In the genomic region with DNA sequence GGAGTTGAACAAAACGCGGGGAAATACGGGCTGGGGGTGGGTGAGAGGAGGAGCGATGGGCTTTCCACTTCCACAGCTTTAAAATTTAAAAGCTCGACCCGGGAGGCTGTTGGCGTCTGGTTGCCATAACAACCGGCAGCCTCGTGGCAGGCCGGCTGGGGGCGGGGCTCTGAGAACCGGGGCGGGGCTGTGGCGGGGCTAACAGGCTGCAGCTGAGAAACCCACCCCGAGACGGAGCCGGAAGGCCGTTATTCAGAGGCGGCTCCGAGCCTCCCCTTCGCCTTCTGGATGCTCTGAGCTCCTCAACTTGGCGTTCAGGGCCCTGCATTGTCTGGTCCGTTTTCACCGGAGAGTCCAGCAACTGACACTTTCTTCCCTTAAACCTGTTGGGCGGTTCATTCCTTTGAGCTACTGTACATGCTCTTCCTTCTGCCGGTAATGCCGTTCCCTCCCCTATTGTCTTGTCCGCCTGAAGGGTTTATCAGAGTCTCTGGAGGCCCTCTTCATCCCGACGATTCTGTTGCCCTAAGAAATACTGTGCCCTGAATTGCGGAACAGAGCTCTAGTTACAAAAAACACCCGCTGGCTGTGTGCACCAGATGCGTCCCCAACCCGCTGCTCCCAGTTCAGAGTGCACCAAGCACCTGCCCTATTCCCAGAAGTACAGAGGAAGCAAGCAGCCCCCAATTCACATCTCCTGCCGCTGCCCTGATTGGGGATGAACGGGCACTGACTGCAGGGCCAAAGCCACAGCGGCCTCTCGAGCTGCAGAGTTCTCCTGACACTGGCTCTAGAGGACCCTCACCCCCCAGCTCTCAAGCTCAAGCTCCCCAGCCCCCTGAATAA, we compare ENCODE assay signal across 8 cellular contexts. TPM values are rescaled to one million over a fixed set of nuclear protein-coding genes. Genes with fewer than 3 reads are reported as not detected.
A peak's percentile ranks its signal among the peaks of the same experiment; 100 is the strongest.
DNase-seq lines count a peak whose midpoint lies in the region; ATAC-seq and TF ChIP-seq lines count a peak whose summit lies in the region.

No MANE protein-coding gene starts in this region.

- H2AFZ ChIP-seq in DND-41 (ENCODE audit: low read depth, low read length) (peak overlapping the region; percentile 97), neural progenitor cell (replicated peaks) (peak overlapping the region; percentile 98)

- WGBS in stomach, 5 donors = 6 to 9% (median 7%) methylated on average over 28 to 38 of the region's 38 CpGs

- H3K9me3 ChIP-seq in DND-41 (ENCODE audit: insufficient read depth, low read length, severe bottlenecking) (no peaks in the 10 kb centered on the region), neural progenitor cell (ENCODE audit: low read depth) (no peaks in the 10 kb centered on the region), stomach (no peaks in the 10 kb centered on the region)

- intact Hi-C loops in stomach (cut with DNase I; ENCODE audit: low total_unique reads) = no loop called here

- no peaks in the 10 kb centered on the region for H3K9me3 Mint-ChIP-seq in IgD-negative memory B cell
- no peaks in the 10 kb centered on the region for H3K9me3 Mint-ChIP-seq in neural progenitor cell

- H3K27ac ChIP-seq in DND-41 (ENCODE audit: low read length) = peak overlapping the region; percentile 81
- H3K27ac ChIP-seq in neural progenitor cell = peak overlapping the region; percentile 55
- H3K27ac ChIP-seq in stomach = peak overlapping the region; percentile 80 to 93 (median 88)

- no peak for TF ChIP-seq CTCF in DND-41 (IDR thresholded peaks at IDR 0.05; ENCODE audit: borderline replicate concordance, extremely low read depth, low read length, poor library complexity, severe bottlenecking)
- no peak for TF ChIP-seq CTCF in foreskin fibroblast (IDR thresholded peaks at IDR 0.05; ENCODE audit: low read depth, low read length)
- no peak for TF ChIP-seq CTCF in neural progenitor cell (IDR thresholded peaks at IDR 0.05)
- no peak for TF ChIP-seq CTCF in stomach (IDR thresholded peaks at IDR 0.05)

- H3K36me3 ChIP-seq in DND-41 (ENCODE audit: insufficient read depth, low read length) = peaks cover 7% of the 10 kb centered on the region; the same call in 1 of the 2 replicates
- H3K36me3 ChIP-seq in neural progenitor cell = no peaks in the 10 kb centered on the region
- H3K36me3 ChIP-seq in stomach = peaks cover 0 to 20% (median 11%) of the 10 kb centered on the region in 4 donors

- H3K4me1 ChIP-seq in DND-41 (ENCODE audit: insufficient read depth, low read length) (peaks cover 32% of the 10 kb centered on the region), neural progenitor cell (peaks cover 12% of the 10 kb centered on the region), stomach (peaks cover 6 to 23% (median 20%) of the 10 kb centered on the region in 4 donors)

- H3K27me3 Mint-ChIP-seq in IgD-negative memory B cell (no peaks in the 10 kb centered on the region), neural progenitor cell (ENCODE audit: insufficient read depth, low read depth) (peaks cover 3% of the 10 kb centered on the region)

- DNase-seq in DND-41 (peak; percentile 96), RPMI7951 (ENCODE audit: low read depth) (peak; percentile 79), foreskin fibroblast (peak; percentile 64 to 90), neural progenitor cell (ENCODE audit: low spot score) (peak; percentile 96), stomach (peak; percentile 91)
- peak; percentile 96 for DNase-seq in activated effector memory CD4-positive, alpha-beta T cell treated with anti-CD3 and anti-CD28 coated beads, Interleukin-2, amount 50 U/mL, for 16 hours

- no peaks in the 10 kb centered on the region for H3K27me3 ChIP-seq in DND-41 (ENCODE audit: insufficient read depth, low read length, poor library complexity)
- no peaks in the 10 kb centered on the region for H3K27me3 ChIP-seq in neural progenitor cell
- no peaks in the 10 kb centered on the region for H3K27me3 ChIP-seq in stomach

- peaks cover 27% of the 10 kb centered on the region for H3F3A ChIP-seq in neural progenitor cell (ENCODE audit: low read depth)

- H3K4me1 Mint-ChIP-seq in IgD-negative memory B cell (peaks cover 13 to 20% (median 19%) of the 10 kb centered on the region in 3 donors), neural progenitor cell (peaks cover 14% of the 10 kb centered on the region)

- peaks cover 22% of the 10 kb centered on the region for H3K79me2 ChIP-seq in DND-41 (ENCODE audit: insufficient read depth, low read length)
- H3K79me2 ChIP-seq in neural progenitor cell (ENCODE audit: low read depth) = peaks cover 37% of the 10 kb centered on the region

- H4K20me1 ChIP-seq in DND-41 (ENCODE audit: insufficient read depth, low read length) (no peaks in the 10 kb centered on the region), neural progenitor cell (ENCODE audit: low read depth) (no peaks in the 10 kb centered on the region)

- H3K4me3 Mint-ChIP-seq in IgD-negative memory B cell = peak overlapping the region; percentile 82 to 97 (median 94)
- peak overlapping the region; percentile 95 for H3K4me3 Mint-ChIP-seq in neural progenitor cell

- no peaks in the 10 kb centered on the region for H3K36me3 Mint-ChIP-seq in IgD-negative memory B cell
- H3K36me3 Mint-ChIP-seq in neural progenitor cell = peaks cover 4% of the 10 kb centered on the region

- no peak for TF ChIP-seq EP300 in stomach (IDR thresholded peaks at IDR 0.05)

- peak overlapping the region; percentile 85 for H3K9ac ChIP-seq in DND-41 (ENCODE audit: low read depth, low read length)
- H3K9ac ChIP-seq in neural progenitor cell = no peak overlapping the region

- H3K27ac Mint-ChIP-seq in IgD-negative memory B cell = peak overlapping the region; percentile 85 to 94 (median 88)
- H3K27ac Mint-ChIP-seq in neural progenitor cell = peak overlapping the region; percentile 63

- no peak for TF ChIP-seq POLR2A in stomach (IDR thresholded peaks at IDR 0.05)

- H3K4me3 ChIP-seq in DND-41 (ENCODE audit: low read depth in 1 of 2, low read length in 2 of 2) = peak overlapping the region; percentile 89 to 94
- H3K4me3 ChIP-seq in foreskin fibroblast (ENCODE audit: low read depth in 1 of 2, low read length in 2 of 2) = peak overlapping the region; percentile 88 to 92
- peak overlapping the region; percentile 75 for H3K4me3 ChIP-seq in neural progenitor cell
- H3K4me3 ChIP-seq in stomach = peak overlapping the region; percentile 96 to 98 (median 97)

- ATAC-seq in DND-41 (ENCODE audit: insufficient read depth, low read depth) (peak; percentile 83), GM21576 (IDR thresholded peaks at IDR 0.05; ENCODE audit: unreplicated experiment) (peak; percentile 49)

- H3K4me2 ChIP-seq in DND-41 (ENCODE audit: insufficient read depth, low read length) = peak overlapping the region; percentile 99
- H3K4me2 ChIP-seq in neural progenitor cell = peak overlapping the region; percentile 91

RNA-seq across cellular contexts. Expression of a gene that starts 0.6 kb away (rescaled TPM):
- 0.35 TPM for polyA plus RNA-seq in IgD-negative memory B cell
- total RNA-seq in RPMI7951 (2014; rRNA removed; shearing (Covaris generic)) = 0.36 and 0.49 TPM in 2 replicates
- not detected in 2 replicates for total RNA-seq in neural progenitor cell (ENCODE audit: low replicate concordance)
- total RNA-seq in stomach = 1 to 10 TPM in 1 of 5 donors, not detected in 4; 1.8 TPM
- 1 to 10 TPM in 1 of 3 donors, under 1 TPM in 1, not detected in 1; 0.68 to 1.2 TPM for polyA plus RNA-seq in stomach

RNA-seq across cellular contexts. Expression of a gene that starts 0.9 kb away (rescaled TPM):
- polyA plus RNA-seq in IgD-negative memory B cell = 5.3 TPM
- 8.9 and 10.6 TPM in 2 replicates for total RNA-seq in RPMI7951 (2014; rRNA removed; shearing (Covaris generic))
- total RNA-seq in neural progenitor cell (ENCODE audit: low replicate concordance) = 20.6 and 32.7 TPM in 2 replicates
- 100 to 1,000 TPM in 1 of 5 donors, 10 to 100 TPM in 4; 11.6 to 183 (median 33.5) TPM for total RNA-seq in stomach
- 10 to 100 TPM; 16.2 to 25.0 (median 24.3) TPM for polyA plus RNA-seq in stomach

RNA-seq across cellular contexts. Expression of a gene that starts 32.0 kb away (rescaled TPM):
- polyA plus RNA-seq in IgD-negative memory B cell (17.8 TPM), stomach (1 to 10 TPM; 1.8 to 4.3 (median 4.0) TPM)
- 5.2 and 5.4 TPM in 2 replicates for total RNA-seq in RPMI7951 (2014; rRNA removed; shearing (Covaris generic))
- total RNA-seq in neural progenitor cell (ENCODE audit: low replicate concordance) (4.2 and 17.9 TPM in 2 replicates), stomach (10 to 100 TPM in 2 of 5 donors, 1 to 10 TPM in 2, under 1 TPM in 1; 0.45 to 19.3 (median 10.0) TPM)

RNA-seq across cellular contexts. Expression of a gene that starts 41.6 kb away (rescaled TPM):
- polyA plus RNA-seq in IgD-negative memory B cell = 74.0 TPM
- 28.7 and 45.3 TPM in 2 replicates for total RNA-seq in RPMI7951 (2014; rRNA removed; shearing (Covaris generic))
- total RNA-seq in neural progenitor cell (ENCODE audit: low replicate concordance) = 10.9 and 39.3 TPM in 2 replicates
- 10 to 100 TPM in 4 of 5 donors, 1 to 10 TPM in 1; 3.5 to 48.2 (median 44.2) TPM for total RNA-seq in stomach
- polyA plus RNA-seq in stomach = 10 to 100 TPM; 31.9 to 37.2 (median 33.3) TPM

RNA-seq across cellular contexts. Expression of a gene that starts 53.2 kb away (rescaled TPM):
- polyA plus RNA-seq in IgD-negative memory B cell (not detected), stomach (not detected)
- not detected in 2 replicates for total RNA-seq in RPMI7951 (2014; rRNA removed; shearing (Covaris generic))
- total RNA-seq in neural progenitor cell (ENCODE audit: low replicate concordance) (not detected in 2 replicates), stomach (not detected)

Comparison
In these comparisons a context has a peak if more than half of its experiments do, and no peak if none do; other contexts are left out.
1. Peak in every context shown above with its lines: DNase-seq, ATAC-seq, H3K4me3 ChIP-seq and H3K27ac ChIP-seq.